In genomic region chr18:23716516-23716915, GRCh38 we compare ENCODE assay signal across 13 cellular contexts. TPM values are rescaled to one million over a fixed set of nuclear protein-coding genes. Genes with fewer than 3 reads are reported as not detected.
DNase-seq lines count a peak whose midpoint lies in the region; ATAC-seq and TF ChIP-seq lines count a peak whose summit lies in the region.
"Had no signal": no experiment of that assay in that cellular context is flagged by ENCODE, and none has a peak within 500 bp of the region (broad histone marks: within the 10 kb centered on the region; RNA-seq: fewer than 3 reads in every experiment).

No MANE protein-coding gene starts in this region.

- in situ Hi-C loops in astrocyte of the cerebellum (cut with HindIII; ENCODE audit: low sequenced_read_pairs), result no loop called here

- peak overlapping the region; percentile 63 for H2AFZ ChIP-seq in HCT116 (ENCODE audit: low read depth, low read length, poor library complexity, severe bottlenecking)

- H3K4me1 ChIP-seq in HCT116 (ENCODE audit: control insufficient read depth in 1 of 2, insufficient read depth in 2 of 2, low read length in 2 of 2) (peaks cover 22 to 45% of the 10 kb centered on the region in 2 experiments), vagina (peaks cover 41% of the 10 kb centered on the region), colonic mucosa (no peaks in the 10 kb centered on the region)
- H3K4me1 ChIP-seq in effector memory CD4-positive, alpha-beta T cell (ENCODE audit: control insufficient read depth, insufficient read depth, low read length, poor library complexity, severe bottlenecking), result no peaks in the 10 kb centered on the region
- H3K4me1 ChIP-seq: right lobe of liver had no signal

- H4K20me1 ChIP-seq in HCT116 (ENCODE audit: insufficient read depth), result no peaks in the 10 kb centered on the region

- POLR2A ChIA-PET in HCT116 (lab: Charles Lee), result no interaction called here
- POLR2A ChIA-PET in activated CD4-positive, alpha-beta memory T cell treated with anti-CD3 and anti-CD28 coated beads for 36 hours (lab: Charles Lee), result no interaction called here

- DNase-seq in HCT116 (ENCODE audit: low read depth, low spot score), result no peak
- peak; percentile 49 for DNase-seq in astrocyte of the cerebellum (ENCODE audit: low read depth)
- peak; percentile 61 for DNase-seq in hepatic stellate cell (ENCODE audit: low spot score)
- no peak for DNase-seq in vagina (ENCODE audit: extremely low spot score in 2 of 2)
- DNase-seq in effector memory CD4-positive, alpha-beta T cell, result no peak
- no peak for DNase-seq in colonic mucosa
- DNase-seq in activated CD4-positive, alpha-beta memory T cell treated with anti-CD3 and anti-CD28 coated beads for 36 hours, result no peak
- DNase-seq: activated T-cell treated with anti-CD3 and anti-CD28 coated beads, Interleukin-2, amount 50 U/mL, for 72 hours; MM.1S; NCI-H82; right lobe of liver; stimulated activated CD8-positive, alpha-beta memory T cell treated with anti-CD3 and anti-CD28 coated beads, Interleukin-4, amount 100 ng/mL, for 48 hours; T-helper 9 cell had no signal

- RAD21 ChIA-PET in HCT116 (lab: Charles Lee; ENCODE audit: low non-redundant PET in 1 of 2, low total read pairs in 2 of 2, uncharacterized antibody in 2 of 2, unreplicated experiment in 2 of 2), result no interaction called here

- no peak for TF ChIP-seq RAD21 in HCT116 (IDR thresholded peaks at IDR 0.05; ENCODE audit: low read depth)

- TF ChIP-seq POLR2A in HCT116 (IDR thresholded peaks at IDR 0.05; ENCODE audit: borderline replicate concordance, extremely low read depth, insufficient read depth, insufficient read length) (no peak), vagina (IDR thresholded peaks at IDR 0.05) (no peak)

- 0 out of 2 replicates have a peak overlapping the region, but pooled peaks have one; percentile 15 for H3K4me2 ChIP-seq in HCT116 (ENCODE audit: low read length)

- H3K4me3 Mint-ChIP-seq in activated CD4-positive, alpha-beta memory T cell treated with anti-CD3 and anti-CD28 coated beads for 36 hours, result no peak overlapping the region
- H3K4me3 Mint-ChIP-seq: activated T-cell treated with anti-CD3 and anti-CD28 coated beads, Interleukin-2, amount 50 U/mL, for 72 hours had no signal

- intact Hi-C loops in HCT116 (cut with micrococcal nuclease), result no loop called here
- intact Hi-C loops in vagina (cut with DNase I), result no loop called here
- intact Hi-C loops in colonic mucosa (cut with DNase I), result no loop called here
- intact Hi-C loops in activated CD4-positive, alpha-beta memory T cell treated with anti-CD3 and anti-CD28 coated beads for 36 hours (cut with micrococcal nuclease), result no loop called here

- peaks cover 0 to 4% of the 10 kb centered on the region in 2 experiments; a peak in 1 of 4 replicates for H3K9me3 ChIP-seq in HCT116 (ENCODE audit: control insufficient read depth in 1 of 2, insufficient read depth in 1 of 2, low read depth in 1 of 2, low read length in 2 of 2)
- H3K9me3 ChIP-seq in vagina, result no peaks in the 10 kb centered on the region
- H3K9me3 ChIP-seq in effector memory CD4-positive, alpha-beta T cell (ENCODE audit: control insufficient read depth, low read length), result no peaks in the 10 kb centered on the region
- H3K9me3 ChIP-seq in colonic mucosa, result no peaks in the 10 kb centered on the region
- H3K9me3 ChIP-seq: right lobe of liver had no signal

- no peak for ATAC-seq in HCT116
- ATAC-seq: activated T-cell treated with anti-CD3 and anti-CD28 coated beads, Interleukin-2, amount 50 U/mL, for 72 hours; right lobe of liver had no signal

- no peaks in the 10 kb centered on the region for H3K27me3 Mint-ChIP-seq in activated CD4-positive, alpha-beta memory T cell treated with anti-CD3 and anti-CD28 coated beads for 36 hours

- H3K4me3 ChIP-seq in HCT116 (replicated peaks in 1 of 2; ENCODE audit: low read depth in 1 of 2, low read length in 2 of 2) (no peak overlapping the region), astrocyte of the cerebellum (ENCODE audit: low read depth, low read length) (no peak overlapping the region), vagina (no peak overlapping the region), colonic mucosa (no peak overlapping the region)
- H3K4me3 ChIP-seq in effector memory CD4-positive, alpha-beta T cell (ENCODE audit: insufficient read depth, low read depth, low read length, poor library complexity, severe bottlenecking), result no peak overlapping the region
- H3K4me3 ChIP-seq: right lobe of liver had no signal

- TF ChIP-seq CTCF in HCT116 (IDR thresholded peaks at IDR 0.05 in 2 of 3, conservative IDR thresholded peaks at IDR 0.05 in 1 of 3; ENCODE audit: borderline replicate concordance in 1 of 3, insufficient read depth in 1 of 3, low read depth in 2 of 3, low read length in 2 of 3) (no peak), astrocyte of the cerebellum (IDR thresholded peaks at IDR 0.05; ENCODE audit: low read depth, low read length, missing control alignments) (no peak), vagina (IDR thresholded peaks at IDR 0.05) (no peak), colonic mucosa (IDR thresholded peaks at IDR 0.05) (no peak)

- H3K27me3 ChIP-seq in HCT116 (ENCODE audit: insufficient read depth, low read length) (no peaks in the 10 kb centered on the region), vagina (no peaks in the 10 kb centered on the region), colonic mucosa (no peaks in the 10 kb centered on the region)
- no peaks in the 10 kb centered on the region for H3K27me3 ChIP-seq in effector memory CD4-positive, alpha-beta T cell (replicated peaks; ENCODE audit: control insufficient read depth, insufficient read depth, low read length, poor library complexity, severe bottlenecking)
- H3K27me3 ChIP-seq: right lobe of liver had no signal

- H3K9ac ChIP-seq in HCT116 (ENCODE audit: low read length) (no peak overlapping the region), colonic mucosa (ENCODE audit: low read depth in 2 of 2, low read length in 2 of 2) (no peak overlapping the region)

- H3K79me2 ChIP-seq in HCT116 (ENCODE audit: insufficient read depth, low read length), result no peaks in the 10 kb centered on the region

- no peak overlapping the region for H3K27ac Mint-ChIP-seq in activated CD4-positive, alpha-beta memory T cell treated with anti-CD3 and anti-CD28 coated beads for 36 hours
- H3K27ac Mint-ChIP-seq: activated T-cell treated with anti-CD3 and anti-CD28 coated beads, Interleukin-2, amount 50 U/mL, for 72 hours had no signal

- no peaks in the 10 kb centered on the region for H3K36me3 Mint-ChIP-seq in activated CD4-positive, alpha-beta memory T cell treated with anti-CD3 and anti-CD28 coated beads for 36 hours

- H3K9me2 ChIP-seq in HCT116 (ENCODE audit: insufficient read depth), result no peaks in the 10 kb centered on the region

- H3K9me3 Mint-ChIP-seq in activated CD4-positive, alpha-beta memory T cell treated with anti-CD3 and anti-CD28 coated beads for 36 hours, result no peaks in the 10 kb centered on the region
- H3K9me3 Mint-ChIP-seq: activated T-cell treated with anti-CD3 and anti-CD28 coated beads, Interleukin-2, amount 50 U/mL, for 72 hours had no signal

- CTCF ChIA-PET in HCT116 (lab: Charles Lee), result no interaction called here
- CTCF ChIA-PET in activated CD4-positive, alpha-beta memory T cell treated with anti-CD3 and anti-CD28 coated beads for 36 hours (lab: Charles Lee), result no interaction called here

- peaks cover 14% of the 10 kb centered on the region for H3K4me1 Mint-ChIP-seq in activated CD4-positive, alpha-beta memory T cell treated with anti-CD3 and anti-CD28 coated beads for 36 hours (ENCODE audit: low read depth)

- no TSS peak for BruUV-seq in HCT116 (replicated peaks; lab: Mats Ljungman, UMichigan)

- no peak overlapping the region for H3K27ac ChIP-seq in HCT116 (ENCODE audit: low read depth, low read length)
- H3K27ac ChIP-seq in vagina, result peak overlapping the region; percentile 46
- no peak overlapping the region for H3K27ac ChIP-seq in effector memory CD4-positive, alpha-beta T cell (ENCODE audit: insufficient read depth, low read length, poor library complexity, severe bottlenecking)
- H3K27ac ChIP-seq in colonic mucosa, result no peak overlapping the region
- H3K27ac ChIP-seq: right lobe of liver had no signal

- H3K36me3 ChIP-seq in HCT116 (ENCODE audit: control insufficient read depth in 1 of 2, insufficient read depth in 2 of 2, low read length in 2 of 2) (no peaks in the 10 kb centered on the region), vagina (peaks cover 0 to 5% of the 10 kb centered on the region in 2 donors), colonic mucosa (no peaks in the 10 kb centered on the region)
- H3K36me3 ChIP-seq in effector memory CD4-positive, alpha-beta T cell (ENCODE audit: control insufficient read depth, insufficient read depth, low read length), result no peaks in the 10 kb centered on the region
- H3K36me3 ChIP-seq: right lobe of liver had no signal

TF ChIP-seq in HCT116, 20 proteins besides CTCF, POLR2A, EP300 and RAD21 (continues in another document):
- TF ChIP-seq ATF3 (IDR thresholded peaks at IDR 0.05) (no peak), POLR2AphosphoS5 (IDR thresholded peaks at IDR 0.05; ENCODE audit: low read depth, low read length) (no peak), EGR1 (IDR thresholded peaks at IDR 0.05; ENCODE audit: low read depth) (no peak), ZBTB33 (IDR thresholded peaks at IDR 0.05; ENCODE audit: extremely low read depth, insufficient replicate concordance, low read length) (no peak)

RNA-seq across cellular contexts. Expression of gene LAMA3, which starts 27.3 kb away (rescaled TPM):
- total RNA-seq in HCT116 (2021; ENCODE audit: unreplicated experiment) (5.6 TPM), vagina (106 TPM), colonic mucosa (10 to 100 TPM; 31.9 to 41.3 TPM)
- 6.4 and 7.0 TPM in 2 replicates for polyA plus RNA-seq in HCT116 (2012)
- total RNA-seq in activated CD4-positive, alpha-beta memory T cell treated with anti-CD3 and anti-CD28 coated beads for 36 hours, result under 1 TPM in 1 of 2 experiments, not detected in 1; 0.07 TPM

RNA-seq across cellular contexts. Expression of gene ANKRD29, which starts 53.8 kb away (rescaled TPM):
- 8.8 TPM for total RNA-seq in HCT116 (2021; ENCODE audit: unreplicated experiment)
- polyA plus RNA-seq in HCT116 (2012), result 5.8 and 6.8 TPM in 2 replicates
- 32.9 TPM for total RNA-seq in vagina
- 1 to 10 TPM; 1.0 to 1.1 TPM for total RNA-seq in colonic mucosa
- total RNA-seq in activated CD4-positive, alpha-beta memory T cell treated with anti-CD3 and anti-CD28 coated beads for 36 hours, result not detected
- total RNA-seq: activated T-cell treated with anti-CD3 and anti-CD28 coated beads, Interleukin-2, amount 50 U/mL, for 72 hours had no signal

Comparison
In these comparisons a context has a peak if more than half of its experiments do, and no peak if none do; other contexts are left out.
1. DNase-seq: peak in astrocyte of the cerebellum (single experiment) and hepatic stellate cell (single experiment); none in HCT116 (single experiment), vagina (0 of 2), effector memory CD4-positive, alpha-beta T cell (0 of 3), colonic mucosa (single experiment) and activated CD4-positive, alpha-beta memory T cell treated with anti-CD3 and anti-CD28 coated beads for 36 hours (single experiment).